Comparison of ENCODE assay signal across 10 cellular contexts in the genomic region with DNA sequence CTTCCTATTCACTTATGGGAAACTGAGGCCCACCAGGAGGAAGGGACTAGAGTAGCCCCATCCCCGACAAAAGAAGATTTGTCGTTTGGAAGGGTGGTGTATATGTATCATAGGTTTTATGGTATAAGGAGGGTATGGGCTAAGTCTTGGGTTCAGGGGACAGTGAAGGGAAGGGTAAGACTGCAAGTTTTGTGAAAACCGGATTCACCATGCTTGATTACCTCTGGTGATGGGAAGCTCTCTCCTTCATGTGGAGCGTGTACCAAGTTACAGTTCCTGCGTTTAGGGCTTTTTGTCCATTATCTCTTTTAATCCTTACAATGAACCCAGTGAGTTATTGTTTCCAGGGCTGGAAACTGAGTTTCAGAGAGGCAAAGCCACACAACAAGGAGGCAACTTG. TPM values are rescaled to one million over a fixed set of nuclear protein-coding genes. Genes with fewer than 3 reads are reported as not detected.
DNase-seq lines count a peak whose midpoint lies in the region; ATAC-seq, FAIRE-seq and TF ChIP-seq lines count a peak whose summit lies in the region.
"Had no signal": no experiment of that assay in that cellular context is flagged by ENCODE, and none has a peak within 500 bp of the region (broad histone marks: within the 10 kb centered on the region; RNA-seq: fewer than 3 reads in every experiment).

No MANE protein-coding gene starts in this region.

- H3K4me1 ChIP-seq in A549 (peaks cover 54% of the 10 kb centered on the region), DOHH2 (ENCODE audit: control insufficient read depth, low read length) (peaks cover 72% of the 10 kb centered on the region), SK-N-SH (ENCODE audit: control insufficient read depth in 1 of 2, insufficient read depth in 2 of 2, low read depth in 1 of 2, low read length in 1 of 2) (peaks cover 0 to 10% of the 10 kb centered on the region in 2 experiments; a peak in 2 of 4 replicates)
- H3K4me1 ChIP-seq in naive thymus-derived CD4-positive, alpha-beta T cell (ENCODE audit: control insufficient read depth in 2 of 2, insufficient read depth in 2 of 2, low read length in 2 of 2): peaks cover 30 to 50% of the 10 kb centered on the region in 2 donors

- no peak overlapping the region for H3K27ac ChIP-seq in A549
- H3K27ac ChIP-seq in DOHH2 (ENCODE audit: low read depth, low read length): no peak overlapping the region
- no peak overlapping the region for H3K27ac ChIP-seq in naive thymus-derived CD4-positive, alpha-beta T cell (ENCODE audit: low read depth, low read length)
- no peak overlapping the region for H3K27ac ChIP-seq in SK-N-SH (ENCODE audit: low read depth in 2 of 2, low read length in 1 of 2)
- H3K27ac ChIP-seq: lower lobe of right lung had no signal

- H3K79me2 ChIP-seq in DOHH2 (ENCODE audit: control insufficient read depth, low read length) (peaks cover 85% of the 10 kb centered on the region), SK-N-SH (ENCODE audit: insufficient read depth) (peaks cover 91% of the 10 kb centered on the region)

- peaks cover 84% of the 10 kb centered on the region for H3K36me3 Mint-ChIP-seq in activated T-helper 17 cell treated with anti-CD3 and anti-CD28 coated beads, Interleukin-2, amount 50 U/mL, for 72 hours (ENCODE audit: low read depth)
- H3K36me3 Mint-ChIP-seq in naive thymus-derived CD4-positive, alpha-beta T cell: peaks cover 0 to 12% (median 0%) of the 10 kb centered on the region in 5 donors

- H2AFZ ChIP-seq in SK-N-SH (ENCODE audit: low read depth): no peak overlapping the region

- TF ChIP-seq POLR2A in A549 (IDR thresholded peaks at IDR 0.05; ENCODE audit: low read length): no peak

- intact Hi-C loops in naive thymus-derived CD4-positive, alpha-beta T cell (cut with micrococcal nuclease): no loop called here

- 92% methylated on average over 5 of the region's 5 CpGs for WGBS in A549 (ENCODE audit: missing lambda C conversion rate)
- 92% methylated on average over 5 of the region's 5 CpGs for WGBS in SK-N-SH (ENCODE audit: low lambda C conversion rate)

- H3K27me3 Mint-ChIP-seq in activated T-helper 17 cell treated with anti-CD3 and anti-CD28 coated beads, Interleukin-2, amount 50 U/mL, for 72 hours: no peaks in the 10 kb centered on the region
- H3K27me3 Mint-ChIP-seq in naive thymus-derived CD4-positive, alpha-beta T cell: no peaks in the 10 kb centered on the region

- TF ChIP-seq RAD21 in A549 (conservative IDR thresholded peaks at IDR 0.05 in 1 of 2, IDR thresholded peaks at IDR 0.05 in 1 of 2) (no peak), SK-N-SH (IDR thresholded peaks at IDR 0.05; ENCODE audit: low read length) (no peak)

- TF ChIP-seq CTCF in A549 (IDR thresholded peaks at IDR 0.05): no peak
- TF ChIP-seq CTCF in DOHH2 (IDR thresholded peaks at IDR 0.05; ENCODE audit: low read depth, low read length, poor library complexity, severe bottlenecking): no peak
- TF ChIP-seq CTCF in SK-N-SH (IDR thresholded peaks at IDR 0.05): no peak

- H3F3A ChIP-seq in DOHH2 (ENCODE audit: control insufficient read depth, insufficient read depth) (peaks cover 25% of the 10 kb centered on the region), SK-N-SH (replicated peaks; ENCODE audit: insufficient read depth) (peaks cover 7% of the 10 kb centered on the region)

- ATAC-seq in A549 (no peak), HG03457 (IDR thresholded peaks at IDR 0.05; ENCODE audit: unreplicated experiment) (no peak), HG03354 (IDR thresholded peaks at IDR 0.05; ENCODE audit: poor library complexity, severe bottlenecking, unreplicated experiment) (no peak), HG03039 (IDR thresholded peaks at IDR 0.05; ENCODE audit: unreplicated experiment) (no peak)
- no peak for ATAC-seq in activated T-helper 17 cell treated with anti-CD3 and anti-CD28 coated beads, Interleukin-2, amount 50 U/mL, for 72 hours (replicated peaks)
- ATAC-seq in naive thymus-derived CD4-positive, alpha-beta T cell: no peak
- ATAC-seq: lower lobe of right lung had no signal

- no peak overlapping the region for H3K4me2 ChIP-seq in A549
- 0 out of 2 replicates have a peak overlapping the region, but pooled peaks have one; percentile 10 for H3K4me2 ChIP-seq in DOHH2 (ENCODE audit: low read length)
- H3K4me2 ChIP-seq in SK-N-SH: no peak overlapping the region

- H3K9me3 Mint-ChIP-seq in activated T-helper 17 cell treated with anti-CD3 and anti-CD28 coated beads, Interleukin-2, amount 50 U/mL, for 72 hours: no peaks in the 10 kb centered on the region
- H3K9me3 Mint-ChIP-seq in naive thymus-derived CD4-positive, alpha-beta T cell: no peaks in the 10 kb centered on the region

- no peak overlapping the region for H3K27ac Mint-ChIP-seq in activated T-helper 17 cell treated with anti-CD3 and anti-CD28 coated beads, Interleukin-2, amount 50 U/mL, for 72 hours
- peak overlapping the region in 8 of 9 donors; percentile 37 to 91 (median 82) for H3K27ac Mint-ChIP-seq in naive thymus-derived CD4-positive, alpha-beta T cell

- CTCF ChIA-PET in A549 (lab: Yijun Ruan, JAX) (interaction anchor here (0.6 to 2.1 kb wide), 7 partner anchors 15 to 170 kb away, joined by 3 to 13 read pairs (median 6); no protein-coding TSS in a partner anchor), SK-N-SH (lab: Yijun Ruan, JAX) (interaction anchor here (0.9 to 1.8 kb wide), 3 partner anchors 25 to 71 kb away, joined by 3 to 8 read pairs (median 4); no protein-coding TSS in a partner anchor)
- CTCF ChIA-PET in naive thymus-derived CD4-positive, alpha-beta T cell (lab: Charles Lee): no interaction called here

- TF ChIP-seq EP300 in A549 (IDR thresholded peaks at IDR 0.05): no peak
- TF ChIP-seq EP300 in SK-N-SH (IDR thresholded peaks at IDR 0.05; ENCODE audit: borderline replicate concordance in 1 of 2, low read depth in 1 of 2, low read length in 1 of 2): no peak

- H3K9me3 ChIP-seq in A549 (no peaks in the 10 kb centered on the region), DOHH2 (ENCODE audit: control insufficient read depth, insufficient read depth, low read length) (no peaks in the 10 kb centered on the region), SK-N-SH (no peaks in the 10 kb centered on the region)
- no peaks in the 10 kb centered on the region for H3K9me3 ChIP-seq in naive thymus-derived CD4-positive, alpha-beta T cell (ENCODE audit: control insufficient read depth in 2 of 3, low read length in 3 of 3)
- H3K9me3 ChIP-seq: lower lobe of right lung had no signal

- H4K20me1 ChIP-seq in DOHH2 (ENCODE audit: control insufficient read depth, insufficient read depth, low read depth, low read length): peaks cover 25% of the 10 kb centered on the region
- peaks cover 59% of the 10 kb centered on the region for H4K20me1 ChIP-seq in SK-N-SH (ENCODE audit: insufficient read depth)

- peak overlapping the region; percentile 98 for H3K4me3 Mint-ChIP-seq in activated T-helper 17 cell treated with anti-CD3 and anti-CD28 coated beads, Interleukin-2, amount 50 U/mL, for 72 hours
- H3K4me3 Mint-ChIP-seq in naive thymus-derived CD4-positive, alpha-beta T cell: peak overlapping the region; percentile 32 to 96 (median 48)

- peaks cover 30% of the 10 kb centered on the region for H3K4me1 Mint-ChIP-seq in activated T-helper 17 cell treated with anti-CD3 and anti-CD28 coated beads, Interleukin-2, amount 50 U/mL, for 72 hours
- peaks cover 40 to 71% (median 56%) of the 10 kb centered on the region in 7 donors for H3K4me1 Mint-ChIP-seq in naive thymus-derived CD4-positive, alpha-beta T cell

- peaks cover 16% of the 10 kb centered on the region for H3K36me3 ChIP-seq in DOHH2 (ENCODE audit: control insufficient read depth, low read length)
- peaks cover 0 to 5% (median 0%) of the 10 kb centered on the region in 3 experiments for H3K36me3 ChIP-seq in naive thymus-derived CD4-positive, alpha-beta T cell (ENCODE audit: control insufficient read depth in 2 of 3, insufficient read depth in 3 of 3, low read length in 3 of 3)
- peaks cover 2 to 4% of the 10 kb centered on the region in 2 experiments for H3K36me3 ChIP-seq in SK-N-SH (replicated peaks in 1 of 2; ENCODE audit: control insufficient read depth in 1 of 2, insufficient read depth in 2 of 2, low read length in 1 of 2)

- no peak for FAIRE-seq in A549 (lab: Jason Lieb, UNC)

- H3K9ac ChIP-seq in SK-N-SH: no peak overlapping the region

- DNase-seq in A549 (ENCODE audit: low read depth in 1 of 2, low spot score in 1 of 2) (no peak), SK-N-SH (no peak)
- DNase-seq in naive thymus-derived CD4-positive, alpha-beta T cell: no peak
- DNase-seq: lower lobe of right lung; stimulated activated CD4-positive, alpha-beta T cell treated with anti-CD3 and anti-CD28 coated beads, Interleukin-1b, Interleukin-23, amount 100 ng/mL, for 48 hours had no signal

- H3K9me2 ChIP-seq in DOHH2 (replicated peaks; ENCODE audit: control insufficient read depth, low read length) (no peaks in the 10 kb centered on the region), SK-N-SH (no peaks in the 10 kb centered on the region)

- POLR2A ChIA-PET in A549 (lab: Yijun Ruan, JAX) (no interaction called here), SK-N-SH (lab: Yijun Ruan, JAX) (no interaction called here)
- POLR2A ChIA-PET in naive thymus-derived CD4-positive, alpha-beta T cell (lab: Charles Lee): no interaction called here

- no peak overlapping the region for H3K4me3 ChIP-seq in A549
- no peak overlapping the region for H3K4me3 ChIP-seq in DOHH2 (ENCODE audit: low read length)
- no peak overlapping the region for H3K4me3 ChIP-seq in naive thymus-derived CD4-positive, alpha-beta T cell (ENCODE audit: low read length)
- no peak overlapping the region for H3K4me3 ChIP-seq in SK-N-SH (ENCODE audit: low read depth in 2 of 2, low read length in 1 of 2)

- no peaks in the 10 kb centered on the region for H3K27me3 ChIP-seq in DOHH2 (ENCODE audit: control insufficient read depth, low read length)
- no peaks in the 10 kb centered on the region for H3K27me3 ChIP-seq in naive thymus-derived CD4-positive, alpha-beta T cell (ENCODE audit: control insufficient read depth in 2 of 2, insufficient read depth in 2 of 2, low read length in 2 of 2)
- H3K27me3 ChIP-seq in SK-N-SH (ENCODE audit: insufficient read depth): no peaks in the 10 kb centered on the region

RNA-seq across cellular contexts. Expression of a gene that starts 3.8 kb away (rescaled TPM):
- polyA plus RNA-seq in A549 (2011; rRNA removed) (59.1 and 64.5 TPM in 2 replicates), A549 (2017; fragmentation: RNase III; extraction: RNeasy Plus Mini Kit Qiagen cat#74134 plus additional on column Dnase treatment) (83.8 to 94.6 TPM (median 94.3 TPM) in 3 replicates), SK-N-SH (2012; rRNA removed) (31.6 and 37.8 TPM in 2 replicates)
- 58.8 and 103 TPM in 2 replicates for polyA plus RNA-seq in A549 (2012; cell fraction: cytosol; rRNA removed)
- 93.7 and 118 TPM in 2 replicates for polyA plus RNA-seq in A549 (2012; cell fraction: nucleus; rRNA removed)
- 72.4 and 90.8 TPM in 2 replicates for polyA minus RNA-seq in A549 (2011; rRNA and poly(A)+ RNA removed)
- total RNA-seq in activated T-helper 17 cell treated with anti-CD3 and anti-CD28 coated beads, Interleukin-2, amount 50 U/mL, for 72 hours: 100 to 1,000 TPM; 151 to 196 TPM
- 100 to 1,000 TPM in 2 of 5 experiments, 10 to 100 TPM in 3; 71.3 to 206 (median 82.6) TPM for total RNA-seq in naive thymus-derived CD4-positive, alpha-beta T cell
- polyA plus RNA-seq in naive thymus-derived CD4-positive, alpha-beta T cell: 10 to 100 TPM; 27.0 to 39.7 TPM
- 26.2 and 30.0 TPM in 2 replicates for polyA plus RNA-seq in SK-N-SH (2012; cell fraction: cytosol; rRNA removed)
- polyA plus RNA-seq in SK-N-SH (2012; cell fraction: nucleus; rRNA removed): 54.0 and 62.4 TPM in 2 replicates

RNA-seq across cellular contexts. Expression of a gene that starts 12.8 kb away (rescaled TPM):
- polyA plus RNA-seq in A549 (2011; rRNA removed) (9.2 and 9.8 TPM in 2 replicates), A549 (2017; fragmentation: RNase III; extraction: RNeasy Plus Mini Kit Qiagen cat#74134 plus additional on column Dnase treatment) (6.6 to 11.2 TPM (median 10.5 TPM) in 3 replicates), SK-N-SH (2012; rRNA removed) (10.3 and 10.9 TPM in 2 replicates)
- polyA plus RNA-seq in A549 (2012; cell fraction: cytosol; rRNA removed): 8.9 and 11.1 TPM in 2 replicates
- 6.6 TPM in 2 replicates for polyA plus RNA-seq in A549 (2012; cell fraction: nucleus; rRNA removed)
- 1.2 and 1.5 TPM in 2 replicates for polyA minus RNA-seq in A549 (2011; rRNA and poly(A)+ RNA removed)
- total RNA-seq in activated T-helper 17 cell treated with anti-CD3 and anti-CD28 coated beads, Interleukin-2, amount 50 U/mL, for 72 hours: 1 to 10 TPM; 4.3 to 5.2 TPM
- 1 to 10 TPM; 1.3 to 8.5 (median 7.8) TPM for total RNA-seq in naive thymus-derived CD4-positive, alpha-beta T cell
- polyA plus RNA-seq in naive thymus-derived CD4-positive, alpha-beta T cell: 1 to 10 TPM; 2.8 to 4.0 TPM
- polyA plus RNA-seq in SK-N-SH (2012; cell fraction: cytosol; rRNA removed): 6.8 and 8.2 TPM in 2 replicates
- 19.9 and 24.3 TPM in 2 replicates for polyA plus RNA-seq in SK-N-SH (2012; cell fraction: nucleus; rRNA removed)

RNA-seq across cellular contexts. Expression of a gene that starts 14.2 kb away (rescaled TPM):
- polyA plus RNA-seq in A549 (2011; rRNA removed) (4.7 and 5.3 TPM in 2 replicates), A549 (2017; fragmentation: RNase III; extraction: RNeasy Plus Mini Kit Qiagen cat#74134 plus additional on column Dnase treatment) (6.3 to 9.0 TPM (median 8.1 TPM) in 3 replicates), SK-N-SH (2012; rRNA removed) (6.8 and 7.0 TPM in 2 replicates)
- 4.7 and 7.4 TPM in 2 replicates for polyA plus RNA-seq in A549 (2012; cell fraction: cytosol; rRNA removed)
- polyA plus RNA-seq in A549 (2012; cell fraction: nucleus; rRNA removed): 5.4 and 5.8 TPM in 2 replicates
- 6.7 and 10.8 TPM in 2 replicates for polyA minus RNA-seq in A549 (2011; rRNA and poly(A)+ RNA removed)
- 1 to 10 TPM; 5.3 to 8.6 TPM for total RNA-seq in activated T-helper 17 cell treated with anti-CD3 and anti-CD28 coated beads, Interleukin-2, amount 50 U/mL, for 72 hours
- 1 to 10 TPM in 4 of 5 experiments, under 1 TPM in 1; 0.86 to 3.1 (median 2.4) TPM for total RNA-seq in naive thymus-derived CD4-positive, alpha-beta T cell
- polyA plus RNA-seq in naive thymus-derived CD4-positive, alpha-beta T cell: under 1 TPM; 0.30 to 0.37 TPM
- polyA plus RNA-seq in SK-N-SH (2012; cell fraction: cytosol; rRNA removed): 4.3 and 6.8 TPM in 2 replicates
- polyA plus RNA-seq in SK-N-SH (2012; cell fraction: nucleus; rRNA removed): 8.6 and 11.9 TPM in 2 replicates

RNA-seq across cellular contexts. Expression of a gene that starts 43.3 kb away (rescaled TPM):
- polyA plus RNA-seq in A549 (2011; rRNA removed): 27.9 and 48.8 TPM in 2 replicates
- 90.2 and 102 TPM in 2 replicates for polyA plus RNA-seq in A549 (2012; cell fraction: cytosol; rRNA removed)
- 424 and 553 TPM in 2 replicates for polyA plus RNA-seq in A549 (2012; cell fraction: nucleus; rRNA removed)
- polyA plus RNA-seq in A549 (2017; fragmentation: RNase III; extraction: RNeasy Plus Mini Kit Qiagen cat#74134 plus additional on column Dnase treatment): 0.57 to 0.65 TPM (median 0.58 TPM) in 3 replicates
- 82.7 and 141 TPM in 2 replicates for polyA minus RNA-seq in A549 (2011; rRNA and poly(A)+ RNA removed)
- 10 to 100 TPM; 20.7 to 39.2 TPM for total RNA-seq in activated T-helper 17 cell treated with anti-CD3 and anti-CD28 coated beads, Interleukin-2, amount 50 U/mL, for 72 hours
- total RNA-seq in naive thymus-derived CD4-positive, alpha-beta T cell: 1,000 to 10,000 TPM in 1 of 5 experiments, 100 to 1,000 TPM in 1, 10 to 100 TPM in 2, 1 to 10 TPM in 1; 2.1 to 1,925 (median 22.8) TPM
- polyA plus RNA-seq in naive thymus-derived CD4-positive, alpha-beta T cell: 1 to 10 TPM; 3.0 to 5.3 TPM
- 38.4 and 78.2 TPM in 2 replicates for polyA plus RNA-seq in SK-N-SH (2012; rRNA removed)
- polyA plus RNA-seq in SK-N-SH (2012; cell fraction: cytosol; rRNA removed): 19.6 and 23.8 TPM in 2 replicates
- 377 and 391 TPM in 2 replicates for polyA plus RNA-seq in SK-N-SH (2012; cell fraction: nucleus; rRNA removed)
